ENCODE assay signal across 8 cellular contexts in genomic region chr15:89416339-89417183, GRCh38.
DNase-seq lines count a peak whose midpoint lies in the region; ATAC-seq and TF ChIP-seq lines count a peak whose summit lies in the region.

No MANE protein-coding gene starts in this region.

- no peaks in the 10 kb centered on the region for H3K4me1 ChIP-seq in GM23248 (ENCODE audit: insufficient read depth)
- peaks cover 0 to 2% of the 10 kb centered on the region in 2 donors for H3K4me1 ChIP-seq in right atrium auricular region
- H3K4me1 ChIP-seq in smooth muscle cell (ENCODE audit: low read depth), result peaks cover 18% of the 10 kb centered on the region

- H3K27ac ChIP-seq in GM23248 (no peak overlapping the region), right atrium auricular region (no peak overlapping the region), smooth muscle cell (ENCODE audit: low read depth) (no peak overlapping the region)

- H3F3A ChIP-seq in GM23248 (ENCODE audit: insufficient read depth), result no peaks in the 10 kb centered on the region
- H3F3A ChIP-seq in smooth muscle cell (ENCODE audit: low read depth), result no peaks in the 10 kb centered on the region

- H3K27ac Mint-ChIP-seq in activated naive CD4-positive, alpha-beta T cell treated with anti-CD3 and anti-CD28 coated beads for 36 hours, result no peak overlapping the region

- H3K9me2 ChIP-seq in GM23248 (ENCODE audit: insufficient read depth), result no peaks in the 10 kb centered on the region

- intact Hi-C loops in activated naive CD4-positive, alpha-beta T cell treated with anti-CD3 and anti-CD28 coated beads for 36 hours (cut with micrococcal nuclease), result loop anchor here (1.0 kb wide), 3 partner anchors 14 to 58 kb away; no protein-coding TSS in a partner anchor

- H3K9me3 Mint-ChIP-seq in activated naive CD4-positive, alpha-beta T cell treated with anti-CD3 and anti-CD28 coated beads for 36 hours, result no peaks in the 10 kb centered on the region

- H3K4me1 Mint-ChIP-seq in activated naive CD4-positive, alpha-beta T cell treated with anti-CD3 and anti-CD28 coated beads for 36 hours (ENCODE audit: low read depth), result peaks cover 10% of the 10 kb centered on the region

- no peak overlapping the region for H2AFZ ChIP-seq in GM23248
- no peak overlapping the region for H2AFZ ChIP-seq in smooth muscle cell (ENCODE audit: low read depth)

- no peak overlapping the region for H3K9ac ChIP-seq in GM23248
- H3K9ac ChIP-seq in smooth muscle cell (ENCODE audit: low read depth), result no peak overlapping the region

- DNase-seq in GM04504 (ENCODE audit: low read depth), result peak; percentile 18
- DNase-seq in GM23248, result peak; percentile 83
- peak; percentile 61 for DNase-seq in LHCN-M2 (ENCODE audit: low read depth)
- peak; percentile 92 for DNase-seq in activated naive CD4-positive, alpha-beta T cell treated with anti-CD3 and anti-CD28 coated beads for 36 hours
- DNase-seq in right atrium auricular region (ENCODE audit: low spot score), result no peak
- no peak for DNase-seq in smooth muscle cell (lab: John Stamatoyannopoulos, UW; ENCODE audit: unreplicated experiment)
- no peak for DNase-seq in globus pallidus (ENCODE audit: low spot score)

- H3K36me3 ChIP-seq in GM23248 (ENCODE audit: low read depth) (no peaks in the 10 kb centered on the region), right atrium auricular region (no peaks in the 10 kb centered on the region), smooth muscle cell (ENCODE audit: low read depth) (no peaks in the 10 kb centered on the region)

- peaks cover 78% of the 10 kb centered on the region for H3K27me3 ChIP-seq in GM23248 (replicated peaks; ENCODE audit: insufficient read depth)
- peaks cover 12 to 39% of the 10 kb centered on the region in 2 donors for H3K27me3 ChIP-seq in right atrium auricular region
- H3K27me3 ChIP-seq in smooth muscle cell (ENCODE audit: low read depth), result peaks cover 99% of the 10 kb centered on the region

- no peak overlapping the region for H3K4me2 ChIP-seq in GM23248 (ENCODE audit: unreplicated experiment)
- H3K4me2 ChIP-seq in smooth muscle cell, result no peak overlapping the region

- H3K79me2 ChIP-seq in GM23248 (ENCODE audit: insufficient read depth) (no peaks in the 10 kb centered on the region), smooth muscle cell (ENCODE audit: low read depth) (no peaks in the 10 kb centered on the region)

- H3K9me3 ChIP-seq in GM23248 (ENCODE audit: low read depth), result no peaks in the 10 kb centered on the region
- H3K9me3 ChIP-seq in right atrium auricular region, result no peaks in the 10 kb centered on the region
- H3K9me3 ChIP-seq in smooth muscle cell (replicated peaks; ENCODE audit: low read depth), result no peaks in the 10 kb centered on the region

- CTCF ChIA-PET in activated naive CD4-positive, alpha-beta T cell treated with anti-CD3 and anti-CD28 coated beads for 36 hours (lab: Charles Lee), result interaction anchor here (1.0 to 5.1 kb wide), 17 partner anchors 9 to 142 kb away, joined by 3 to 51 read pairs (median 5); no protein-coding TSS in a partner anchor

- H4K20me1 ChIP-seq in GM23248 (ENCODE audit: insufficient read depth), result no peaks in the 10 kb centered on the region
- H4K20me1 ChIP-seq in smooth muscle cell (ENCODE audit: low read depth), result no peaks in the 10 kb centered on the region

- in situ Hi-C loops in GM23248 (cut with MboI), result no loop called here

- peaks cover 69% of the 10 kb centered on the region for H3K27me3 Mint-ChIP-seq in activated naive CD4-positive, alpha-beta T cell treated with anti-CD3 and anti-CD28 coated beads for 36 hours (ENCODE audit: low read depth)

- H3K4me3 ChIP-seq in GM23248, result no peak overlapping the region
- H3K4me3 ChIP-seq in right atrium auricular region, result no peak overlapping the region
- H3K4me3 ChIP-seq in smooth muscle cell, result no peak overlapping the region

- peak; percentile 96 for ATAC-seq in SK-N-SH treated with all-trans-retinoic acid at 6 μM for 48 hours

- TF ChIP-seq CTCF in right atrium auricular region (IDR thresholded peaks at IDR 0.05) (peak; percentile 24 to 67), smooth muscle cell (IDR thresholded peaks at IDR 0.05; ENCODE audit: borderline replicate concordance, insufficient read depth, poor library complexity, severe bottlenecking) (peak; percentile 67)

- no peak overlapping the region for H3K4me3 Mint-ChIP-seq in activated naive CD4-positive, alpha-beta T cell treated with anti-CD3 and anti-CD28 coated beads for 36 hours

- H3K36me3 Mint-ChIP-seq in activated naive CD4-positive, alpha-beta T cell treated with anti-CD3 and anti-CD28 coated beads for 36 hours (ENCODE audit: low read depth), result no peaks in the 10 kb centered on the region

- whole genome bisulfite sequencing in GM23248 (ENCODE audit: low coverage in 1 of 2, low lambda C conversion rate in 2 of 2, missing lambda C conversion rate in 2 of 2), 2 experiments, result 8 to 11% methylated on average over 39 to 47 of the region's 47 CpGs
- WGBS in smooth muscle cell (ENCODE audit: low lambda C conversion rate), result 34% methylated on average over 47 of the region's 47 CpGs

TF ChIP-seq in SK-N-SH treated with all-trans-retinoic acid at 6 μM for 48 hours, 23 proteins besides CTCF, POLR2A, EP300 and RAD21:
- TF ChIP-seq ARNTL (CRISPR knock-in tag; IDR thresholded peaks at IDR 0.05; ENCODE audit: borderline replicate concordance, low read depth) (no peak), OSR1 (CRISPR knock-in tag; IDR thresholded peaks at IDR 0.05) (no peak), PPARA (CRISPR knock-in tag; IDR thresholded peaks at IDR 0.05; ENCODE audit: borderline replicate concordance) (no peak), ESRRG (CRISPR knock-in tag; IDR thresholded peaks at IDR 0.05) (no peak), CREB5 (CRISPR knock-in tag; IDR thresholded peaks at IDR 0.05; ENCODE audit: low read depth) (no peak), ZFP30 (CRISPR knock-in tag; IDR thresholded peaks at IDR 0.05) (no peak), TCF4 (CRISPR knock-in tag; IDR thresholded peaks at IDR 0.05; ENCODE audit: borderline replicate concordance) (no peak), ZFP3 (CRISPR knock-in tag; IDR thresholded peaks at IDR 0.05) (no peak), GLIS3 (CRISPR knock-in tag; IDR thresholded peaks at IDR 0.05) (no peak), RARB (CRISPR knock-in tag; IDR thresholded peaks at IDR 0.05) (no peak), ZNF565 (CRISPR knock-in tag; conservative IDR thresholded peaks at IDR 0.05; ENCODE audit: low read depth) (no peak), ZNF8 (CRISPR knock-in tag; IDR thresholded peaks at IDR 0.05) (no peak), TOX (CRISPR knock-in tag; IDR thresholded peaks at IDR 0.05; ENCODE audit: borderline replicate concordance) (no peak)
- TF ChIP-seq, protein P1, sequence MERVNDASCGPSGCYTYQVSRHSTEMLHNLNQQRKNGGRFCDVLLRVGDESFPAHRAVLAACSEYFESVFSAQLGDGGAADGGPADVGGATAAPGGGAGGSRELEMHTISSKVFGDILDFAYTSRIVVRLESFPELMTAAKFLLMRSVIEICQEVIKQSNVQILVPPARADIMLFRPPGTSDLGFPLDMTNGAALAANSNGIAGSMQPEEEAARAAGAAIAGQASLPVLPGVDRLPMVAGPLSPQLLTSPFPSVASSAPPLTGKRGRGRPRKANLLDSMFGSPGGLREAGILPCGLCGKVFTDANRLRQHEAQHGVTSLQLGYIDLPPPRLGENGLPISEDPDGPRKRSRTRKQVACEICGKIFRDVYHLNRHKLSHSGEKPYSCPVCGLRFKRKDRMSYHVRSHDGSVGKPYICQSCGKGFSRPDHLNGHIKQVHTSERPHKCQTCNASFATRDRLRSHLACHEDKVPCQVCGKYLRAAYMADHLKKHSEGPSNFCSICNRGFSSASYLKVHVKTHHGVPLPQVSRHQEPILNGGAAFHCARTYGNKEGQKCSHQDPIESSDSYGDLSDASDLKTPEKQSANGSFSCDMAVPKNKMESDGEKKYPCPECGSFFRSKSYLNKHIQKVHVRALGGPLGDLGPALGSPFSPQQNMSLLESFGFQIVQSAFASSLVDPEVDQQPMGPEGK (CRISPR knock-in tag; IDR thresholded peaks at IDR 0.05; ENCODE audit: borderline replicate concordance), result no peak
- TF ChIP-seq, protein P2, sequence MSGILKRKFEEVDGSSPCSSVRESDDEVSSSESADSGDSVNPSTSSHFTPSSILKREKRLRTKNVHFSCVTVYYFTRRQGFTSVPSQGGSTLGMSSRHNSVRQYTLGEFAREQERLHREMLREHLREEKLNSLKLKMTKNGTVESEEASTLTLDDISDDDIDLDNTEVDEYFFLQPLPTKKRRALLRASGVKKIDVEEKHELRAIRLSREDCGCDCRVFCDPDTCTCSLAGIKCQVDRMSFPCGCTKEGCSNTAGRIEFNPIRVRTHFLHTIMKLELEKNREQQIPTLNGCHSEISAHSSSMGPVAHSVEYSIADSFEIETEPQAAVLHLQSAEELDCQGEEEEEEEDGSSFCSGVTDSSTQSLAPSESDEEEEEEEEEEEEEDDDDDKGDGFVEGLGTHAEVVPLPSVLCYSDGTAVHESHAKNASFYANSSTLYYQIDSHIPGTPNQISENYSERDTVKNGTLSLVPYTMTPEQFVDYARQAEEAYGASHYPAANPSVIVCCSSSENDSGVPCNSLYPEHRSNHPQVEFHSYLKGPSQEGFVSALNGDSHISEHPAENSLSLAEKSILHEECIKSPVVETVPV (CRISPR knock-in tag; IDR thresholded peaks at IDR 0.05), result no peak

Comparison
In these comparisons a context has a peak if more than half of its experiments do, and no peak if none do; other contexts are left out.
1. DNase-seq: peak in GM04504 (single experiment), GM23248 (single experiment), LHCN-M2 (single experiment) and activated naive CD4-positive, alpha-beta T cell treated with anti-CD3 and anti-CD28 coated beads for 36 hours (single experiment); none in right atrium auricular region (single experiment), smooth muscle cell (single experiment) and globus pallidus (single experiment).